ENCODE assay signal across 28 cellular contexts in the genomic region with DNA sequence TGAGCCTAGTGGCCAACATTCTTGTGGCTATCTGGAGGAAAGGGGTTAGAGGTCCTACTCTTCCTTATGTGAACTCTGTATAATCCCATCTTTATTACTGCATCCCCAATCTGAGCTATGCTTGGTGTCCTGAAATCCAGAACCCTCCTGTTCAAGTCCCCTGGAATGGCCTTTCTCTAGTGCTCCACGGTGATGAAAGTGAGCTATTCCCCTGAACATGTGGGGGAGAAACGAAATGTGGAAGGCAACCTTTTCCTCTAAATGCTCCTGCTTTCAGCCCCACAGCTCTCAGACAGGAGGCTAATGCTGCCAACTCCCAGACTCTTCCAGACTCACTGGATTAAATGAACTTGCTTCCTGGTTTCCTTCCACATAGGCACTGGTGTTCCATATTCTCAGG. TPM values are rescaled to one million over a fixed set of nuclear protein-coding genes. Genes with fewer than 3 reads are reported as not detected.
DNase-seq lines count a peak whose midpoint lies in the region; ATAC-seq, FAIRE-seq and TF ChIP-seq lines count a peak whose summit lies in the region.
"Had no signal": no experiment of that assay in that cellular context is flagged by ENCODE, and none has a peak within 500 bp of the region (broad histone marks: within the 10 kb centered on the region; RNA-seq: fewer than 3 reads in every experiment).

No MANE protein-coding gene starts in this region.

- no peak for TF ChIP-seq RAD21 in GM12878 (IDR thresholded peaks at IDR 0.05; ENCODE audit: insufficient read depth, low read depth, low read length)

- no peak for FAIRE-seq in GM12878 (lab: Jason Lieb, UNC)
- FAIRE-seq: TTC549 had no signal

- RAD21 ChIA-PET in GM12878 (lab: Charles Lee; ENCODE audit: unreplicated experiment), result interaction anchor here (0.6 kb wide), 1 partner anchor 430 kb away, joined by 3 read pairs; no protein-coding TSS in a partner anchor

- H3K79me2 ChIP-seq in H9 (ENCODE audit: insufficient read depth, low read length) (peaks cover 10% of the 10 kb centered on the region; the same call in 1 of the 2 replicates), GM12878 (ENCODE audit: control insufficient read depth, insufficient read depth, low read length) (peaks cover 32% of the 10 kb centered on the region)

- no peak overlapping the region for H4K8ac ChIP-seq in H9 (replicated peaks; ENCODE audit: insufficient read length, low read depth, low read length)

- H3K4me3 Mint-ChIP-seq in CD4-positive, CD25-positive, alpha-beta regulatory T cell, result peak overlapping the region in 2 of 4 donors; percentile 27 to 35
- H3K4me3 Mint-ChIP-seq in H9, result no peak overlapping the region; a peak in 1 of 5 replicates
- H3K4me3 Mint-ChIP-seq in nephron, result peak overlapping the region; percentile 11 to 67 (median 60)

- SMC1A ChIA-PET in GM12878 (lab: Charles Lee; ENCODE audit: uncharacterized antibody, unreplicated experiment), result interaction anchor here (1.3 kb wide), 1 partner anchor 124 kb away, joined by 3 read pairs; no protein-coding TSS in a partner anchor

- peaks cover 1% of the 10 kb centered on the region for H3K79me1 ChIP-seq in H9 (ENCODE audit: insufficient read depth, low read depth, low read length, poor library complexity, severe bottlenecking)

- no peak for ATAC-seq in CD4-positive, CD25-positive, alpha-beta regulatory T cell (ENCODE audit: low read depth in 2 of 2)
- no peak for ATAC-seq in GM12878
- ATAC-seq: activated CD4-positive, CD25-positive, alpha-beta regulatory T cell treated with anti-CD3 and anti-CD28 coated beads, Interleukin-2, amount 50 U/mL, for 24 hours; activated T-cell treated with anti-CD3 and anti-CD28 coated beads, Interleukin-2, amount 50 U/mL, for 72 hours; left lobe of liver had no signal

- TF ChIP-seq EP300 in GM12878 (IDR thresholded peaks at IDR 0.05; ENCODE audit: borderline replicate concordance in 1 of 2, control insufficient read depth in 1 of 2, low read depth in 2 of 2, low read length in 2 of 2), result no peak

- H4K20me1 ChIP-seq in H9 (ENCODE audit: control insufficient read depth, insufficient read depth, insufficient read length) (no peaks in the 10 kb centered on the region), GM12878 (ENCODE audit: control insufficient read depth, insufficient read depth) (no peaks in the 10 kb centered on the region; the same call in 1 of the 2 replicates)

- peak overlapping the region in 2 of 3 donors; percentile 5 to 92 for H3K27ac Mint-ChIP-seq in CD4-positive, CD25-positive, alpha-beta regulatory T cell
- H3K27ac Mint-ChIP-seq in H9 (peak overlapping the region in 2 of 3 experiments; percentile 65 to 76; a peak in 3 of 7 replicates), nephron (peak overlapping the region in 1 of 3 experiments; percentile 19)
- H3K27ac Mint-ChIP-seq: activated T-cell treated with anti-CD3 and anti-CD28 coated beads, Interleukin-2, amount 50 U/mL, for 72 hours; HFFc6 had no signal

- H3K36me3 ChIP-seq in CD4-positive, CD25-positive, alpha-beta regulatory T cell (ENCODE audit: control insufficient read depth, insufficient read depth, low read length), result no peaks in the 10 kb centered on the region
- H3K36me3 ChIP-seq in GM12878 (ENCODE audit: control insufficient read depth in 2 of 2, insufficient read depth in 2 of 2, low read length in 1 of 2), result peaks cover 3% of the 10 kb centered on the region in 2 experiments; a peak in 2 of 4 replicates
- H3K36me3 ChIP-seq: adrenal gland, breast epithelium, colonic mucosa had no signal

- no peak overlapping the region for H4K91ac ChIP-seq in H9 (ENCODE audit: insufficient read length, low read depth, low read length)

- no peak overlapping the region for H3K18ac ChIP-seq in H9 (ENCODE audit: insufficient read length, low read depth, low read length)

- TF ChIP-seq POLR2A in GM12878 (IDR thresholded peaks at IDR 0.05; ENCODE audit: low read depth, low read length), result no peak

- H4K5ac ChIP-seq in H9 (ENCODE audit: insufficient read length, low read depth, low read length), result no peak overlapping the region

- no peak overlapping the region for H3T11ph ChIP-seq in H9 (ENCODE audit: low read length)

- no peaks in the 10 kb centered on the region for H3K27me3 Mint-ChIP-seq in CD4-positive, CD25-positive, alpha-beta regulatory T cell
- no peaks in the 10 kb centered on the region for H3K27me3 Mint-ChIP-seq in H9 (ENCODE audit: low read depth)
- no peaks in the 10 kb centered on the region for H3K27me3 Mint-ChIP-seq in nephron (ENCODE audit: low read depth)

- no peak overlapping the region for H3K4me3 ChIP-seq in CD4-positive, CD25-positive, alpha-beta regulatory T cell (ENCODE audit: low read depth, low read length)
- H3K4me3 ChIP-seq in GM12878, result no peak overlapping the region
- H3K4me3 ChIP-seq: adrenal gland; BLaER1 treated with 17β-estradiol and CSF1 and Interleukin-3, amounts not matched to agents 10 nM and 100 nM; breast epithelium; colonic mucosa; SJSA1; tibial nerve had no signal

- CTCF ChIA-PET in GM12878 (lab: Yijun Ruan, JAX), result interaction anchor here (1.2 kb wide), 1 partner anchor 16 kb away, joined by 3 read pairs; no protein-coding TSS in a partner anchor

- intact Hi-C loops in GM12878 (cut with micrococcal nuclease; ENCODE audit: unreplicated experiment), result no loop called here

- BruUV-seq in GM12878 (replicated peaks; lab: Mats Ljungman, UMichigan), result TSS peak; percentile 48

- DNase-seq in CD4-positive, CD25-positive, alpha-beta regulatory T cell, result no peak
- no peak for DNase-seq in H9
- no peak for DNase-seq in GM12878 (ENCODE audit: low read depth, low spot score)
- no peak for DNase-seq in MV-4-11 (lab: John Stamatoyannopoulos, UW)
- DNase-seq in NOMO-1 treated with DMSO at 0.1 percent for 48 hours (lab: John Stamatoyannopoulos, UW; ENCODE audit: unreplicated experiment), result no peak
- DNase-seq in NCI-H1105 treated with DMSO at 0.1 percent for 48 hours (lab: John Stamatoyannopoulos, UW), result no peak
- DNase-seq: activated CD4-positive, alpha-beta T cell treated with anti-CD3 and anti-CD28 coated beads, Interleukin-2, amount 50 U/mL, for 4 hours; activated naive CD4-positive, alpha-beta T cell treated with Interleukin-2 at 50 U/mL for 16 hours; activated T-cell treated with anti-CD3 and anti-CD28 coated beads, Interleukin-2, amount 50 U/mL, for 72 hours; adrenal gland; colonic mucosa; DMS79 treated with DMSO at 0.1 percent for 48 hours; effector CD4-positive, alpha-beta T cell; GF-D8; glutamatergic neuron; HFFc6; NCI-H446 treated with DMSO at 0.1 percent for 48 hours; NCI-H82; stimulated activated CD4-positive, alpha-beta T cell treated with anti-CD3 and anti-CD28 coated beads, Interleukin-15, amount 100 ng/mL, for 24 hours; stimulated activated CD4-positive, alpha-beta T cell treated with anti-CD3 and anti-CD28 coated beads, Interleukin-4, amount 100 ng/mL, for 4 hours had no signal

- H2BK15ac ChIP-seq in H9 (ENCODE audit: low read depth, low read length), result no peak overlapping the region

- H3K27ac ChIP-seq in CD4-positive, CD25-positive, alpha-beta regulatory T cell (ENCODE audit: insufficient read depth, low read length, poor library complexity, severe bottlenecking), result no peak overlapping the region
- H3K27ac ChIP-seq in H9 (ENCODE audit: insufficient read length, low read depth, low read length) (no peak overlapping the region), GM12878 (ENCODE audit: control insufficient read depth, insufficient read depth) (no peak overlapping the region)
- H3K27ac ChIP-seq: adrenal gland; BLaER1 treated with 17β-estradiol and CSF1 and Interleukin-3, amounts not matched to agents 10 nM and 100 nM; breast epithelium; colonic mucosa; SJSA1; tibial nerve had no signal

- H3K27me3 ChIP-seq in CD4-positive, CD25-positive, alpha-beta regulatory T cell (ENCODE audit: control insufficient read depth, insufficient read depth, low read length), result no peaks in the 10 kb centered on the region
- H3K27me3 ChIP-seq in H9 (ENCODE audit: insufficient read depth, low read length), result peaks cover 3% of the 10 kb centered on the region; the same call in 1 of the 2 replicates
- H3K27me3 ChIP-seq in GM12878 (replicated peaks in 1 of 2; ENCODE audit: control insufficient read depth in 2 of 2, insufficient read depth in 2 of 2, low read length in 1 of 2), result no peaks in the 10 kb centered on the region
- H3K27me3 ChIP-seq: adrenal gland; BLaER1 treated with 17β-estradiol and CSF1 and Interleukin-3, amounts not matched to agents 10 nM and 100 nM; breast epithelium; colonic mucosa; SJSA1; tibial nerve had no signal

- H3K9me3 ChIP-seq in CD4-positive, CD25-positive, alpha-beta regulatory T cell (ENCODE audit: control insufficient read depth in 2 of 2, low read length in 2 of 2), result peaks cover 0 to 5% of the 10 kb centered on the region in 2 experiments
- peaks cover 4% of the 10 kb centered on the region for H3K9me3 ChIP-seq in H9 (ENCODE audit: control insufficient read depth, low read depth, low read length)
- H3K9me3 ChIP-seq in GM12878 (replicated peaks; ENCODE audit: control insufficient read depth, insufficient read depth, low read length), result no peaks in the 10 kb centered on the region
- H3K9me3 ChIP-seq: adrenal gland; BLaER1 treated with 17β-estradiol and CSF1 and Interleukin-3, amounts not matched to agents 10 nM and 100 nM; breast epithelium; colonic mucosa; SJSA1; tibial nerve had no signal

- H3K36me3 Mint-ChIP-seq in CD4-positive, CD25-positive, alpha-beta regulatory T cell, result no peaks in the 10 kb centered on the region
- H3K36me3 Mint-ChIP-seq in H9 (ENCODE audit: insufficient read depth in 1 of 3, low read depth in 3 of 3) (peaks cover 1 to 34% (median 26%) of the 10 kb centered on the region in 3 experiments; a peak in 5 of 7 replicates), nephron (ENCODE audit: low read depth) (peaks cover 27% of the 10 kb centered on the region)

- POLR2A ChIA-PET in GM12878 (lab: Charles Lee), result interaction anchor here (0.6 kb wide), 1 partner anchor 292 kb away, joined by 3 read pairs; no protein-coding TSS in a partner anchor

- peaks cover 0 to 17% (median 2%) of the 10 kb centered on the region in 7 donors for H3K9me3 Mint-ChIP-seq in CD4-positive, CD25-positive, alpha-beta regulatory T cell
- H3K9me3 Mint-ChIP-seq in H9 (peaks cover 0 to 12% of the 10 kb centered on the region in 2 experiments; a peak in 2 of 5 replicates), nephron (no peaks in the 10 kb centered on the region)
- H3K9me3 Mint-ChIP-seq: HFFc6 had no signal

- H2BK12ac ChIP-seq in H9 (ENCODE audit: insufficient read length, low read depth, low read length), result no peak overlapping the region

- no peak overlapping the region for H3K14ac ChIP-seq in H9 (ENCODE audit: insufficient read depth, low read length)

- no peak overlapping the region for H2AK5ac ChIP-seq in H9 (ENCODE audit: insufficient read length, low read length)

- no peak overlapping the region for H2BK20ac ChIP-seq in H9 (ENCODE audit: low read depth, low read length, poor library complexity, severe bottlenecking)

- H3K4me2 ChIP-seq in H9 (ENCODE audit: insufficient read depth, insufficient read length, low read length) (no peak overlapping the region), GM12878 (ENCODE audit: control insufficient read depth, insufficient read depth) (no peak overlapping the region)

- no peak overlapping the region for H2BK5ac ChIP-seq in H9 (ENCODE audit: insufficient read length, low read length)

- H3K9ac ChIP-seq in H9 (ENCODE audit: extremely low read depth, insufficient read length, low read length) (no peak overlapping the region), GM12878 (ENCODE audit: control insufficient read depth, insufficient read depth, low read length) (no peak overlapping the region)

- no peak overlapping the region for H3K4ac ChIP-seq in H9 (ENCODE audit: low read depth, low read length)

- H2BK120ac ChIP-seq in H9 (ENCODE audit: low read depth, low read length, poor library complexity, severe bottlenecking), result no peak overlapping the region

- H2AFZ ChIP-seq in H9 (ENCODE audit: low read length) (no peak overlapping the region), GM12878 (ENCODE audit: control insufficient read depth, low read depth, low read length) (no peak overlapping the region)

- H3K4me1 Mint-ChIP-seq in CD4-positive, CD25-positive, alpha-beta regulatory T cell, result peaks cover 5 to 21% (median 10%) of the 10 kb centered on the region in 4 donors
- H3K4me1 Mint-ChIP-seq in H9 (peaks cover 9 to 20% of the 10 kb centered on the region in 2 experiments), nephron (peaks cover 16% of the 10 kb centered on the region)

- H3K56ac ChIP-seq in H9 (ENCODE audit: insufficient read length, low read depth, low read length), result no peak overlapping the region

- in situ Hi-C loops in GM12878 (cut with MboI), result no loop called here

- whole genome bisulfite sequencing in H9 (ENCODE audit: extremely low coverage, insufficient read length, low lambda C conversion rate), result no CpG with 5 or more reads among the region's 2 CpGs
- 100% methylated on average over 2 of the region's 2 CpGs for WGBS in GM12878 (ENCODE audit: insufficient coverage, insufficient replicate concordance, low lambda C conversion rate, missing lambda C conversion rate)

- H3K23ac ChIP-seq in H9 (ENCODE audit: insufficient read length, low read depth, low read length), result no peak overlapping the region

- TF ChIP-seq CTCF in H9 (conservative IDR thresholded peaks at IDR 0.05), result no peak
- TF ChIP-seq CTCF in GM12878 (IDR thresholded peaks at IDR 0.05 in 2 of 3, conservative IDR thresholded peaks at IDR 0.05 in 1 of 3; ENCODE audit: control insufficient read depth in 2 of 3, extremely low read depth in 1 of 3, insufficient read depth in 1 of 3, low read depth in 3 of 3, low read length in 3 of 3), result no peak
- no peak for TF ChIP-seq CTCF in nephron (IDR thresholded peaks at IDR 0.05; ENCODE audit: unreplicated experiment in 3 of 3)

- H3K4me1 ChIP-seq in CD4-positive, CD25-positive, alpha-beta regulatory T cell (ENCODE audit: control insufficient read depth, insufficient read depth, low read length, poor library complexity, severe bottlenecking), result peaks cover 22% of the 10 kb centered on the region
- H3K4me1 ChIP-seq in H9 (ENCODE audit: insufficient read depth, low read length), result no peaks in the 10 kb centered on the region
- no peaks in the 10 kb centered on the region; the same call in 1 of the 2 replicates for H3K4me1 ChIP-seq in GM12878 (ENCODE audit: control insufficient read depth, insufficient read depth, low read length)
- H3K4me1 ChIP-seq: colonic mucosa had no signal

- H3K23me2 ChIP-seq in H9 (ENCODE audit: insufficient read length, low read depth, low read length, poor library complexity, severe bottlenecking), result peaks cover 10% of the 10 kb centered on the region

RNA-seq across cellular contexts. Expression of a gene that starts 2.5 kb away (rescaled TPM):
- total RNA-seq in CD4-positive, CD25-positive, alpha-beta regulatory T cell, result 25.3 TPM
- polyA plus RNA-seq in CD4-positive, CD25-positive, alpha-beta regulatory T cell, result 10 to 100 TPM; 17.5 to 19.6 (median 19.3) TPM
- total RNA-seq in H9 (2021) (112 and 118 TPM in 2 replicates), GM12878 (2014; rRNA removed) (71.2 and 81.8 TPM in 2 replicates), GM12878 (2014; rRNA removed; fragmentation: Illumina TruSeq; extraction: Trizol) (47.6 and 55.7 TPM in 2 replicates), GM12878 (2021) (79.7 and 90.9 TPM in 2 replicates)
- total RNA-seq in GM12878 (2013; cell fraction: nucleolus; rRNA removed), result 11.7 and 13.8 TPM in 2 replicates
- polyA plus RNA-seq in GM12878 (2011; ENCODE audit: low read depth), result 13.7 TPM
- polyA plus RNA-seq in GM12878 (2011; rRNA removed) (16.2 and 27.7 TPM in 2 replicates), GM12878 (2014; fragmentation: Illumina TruSeq; extraction: Trizol) (16.5 and 44.3 TPM in 2 replicates), GM12878 (2014; fragmentation: Nextera tagmentation; extraction: Ambion mirVana) (10 to 100 TPM in 1 of 2 experiments, 1 to 10 TPM in 1; 9.6 to 16.4 TPM), GM12878 (2014; rRNA removed) (66.9 and 68.4 TPM in 2 replicates), GM12878 (2016; fragmentation: Nextera tagmentation; extraction: Ambion mirVana) (10 to 100 TPM in 1 of 2 experiments, 1 to 10 TPM in 1; 8.2 to 46.3 TPM)
- polyA plus RNA-seq in GM12878 (2011; cell fraction: cytosol; rRNA removed), result 37.0 and 60.9 TPM in 2 replicates
- polyA plus RNA-seq in GM12878 (2011; cell fraction: nucleus; rRNA removed), result 21.7 and 34.5 TPM in 2 replicates
- 23.3 and 33.4 TPM in 2 replicates for polyA plus RNA-seq in GM12878 (2012)
- polyA minus RNA-seq in GM12878 (2011; rRNA and poly(A)+ RNA removed), result 44.8 and 87.5 TPM in 2 replicates
- 35.5 and 42.9 TPM in 2 replicates for polyA minus RNA-seq in GM12878 (2011; cell fraction: cytosol; rRNA and poly(A)+ RNA removed)
- 12.3 and 23.3 TPM in 2 replicates for polyA minus RNA-seq in GM12878 (2011; cell fraction: nucleus; rRNA and poly(A)+ RNA removed)

RNA-seq across cellular contexts. Expression of a gene that starts 20.8 kb away (rescaled TPM):
- 3.5 TPM for total RNA-seq in CD4-positive, CD25-positive, alpha-beta regulatory T cell
- polyA plus RNA-seq in CD4-positive, CD25-positive, alpha-beta regulatory T cell, result 10 to 100 TPM; 12.6 to 20.3 (median 16.3) TPM
- total RNA-seq in H9 (2021) (17.7 and 17.8 TPM in 2 replicates), GM12878 (2014; rRNA removed) (61.5 and 65.0 TPM in 2 replicates), GM12878 (2014; rRNA removed; fragmentation: Illumina TruSeq; extraction: Trizol) (37.6 and 38.1 TPM in 2 replicates), GM12878 (2021) (40.9 and 41.5 TPM in 2 replicates)
- 4.5 and 6.7 TPM in 2 replicates for total RNA-seq in GM12878 (2013; cell fraction: nucleolus; rRNA removed)
- 9.8 TPM for polyA plus RNA-seq in GM12878 (2011; ENCODE audit: low read depth)
- polyA plus RNA-seq in GM12878 (2011; rRNA removed) (31.6 and 36.4 TPM in 2 replicates), GM12878 (2014; fragmentation: Illumina TruSeq; extraction: Trizol) (18.4 and 42.6 TPM in 2 replicates), GM12878 (2014; fragmentation: Nextera tagmentation; extraction: Ambion mirVana) (10 to 100 TPM in 1 of 2 experiments, 1 to 10 TPM in 1; 4.0 to 10.3 TPM), GM12878 (2014; rRNA removed) (68.5 and 73.6 TPM in 2 replicates), GM12878 (2016; fragmentation: Nextera tagmentation; extraction: Ambion mirVana) (10 to 100 TPM; 66.7 to 97.8 TPM)
- 46.6 and 57.4 TPM in 2 replicates for polyA plus RNA-seq in GM12878 (2011; cell fraction: cytosol; rRNA removed)
- polyA plus RNA-seq in GM12878 (2011; cell fraction: nucleus; rRNA removed), result 25.1 and 30.4 TPM in 2 replicates
- polyA plus RNA-seq in GM12878 (2012), result 29.3 and 31.8 TPM in 2 replicates
- polyA minus RNA-seq in GM12878 (2011; rRNA and poly(A)+ RNA removed), result 11.2 and 15.8 TPM in 2 replicates
- polyA minus RNA-seq in GM12878 (2011; cell fraction: cytosol; rRNA and poly(A)+ RNA removed), result 9.6 and 11.4 TPM in 2 replicates
- polyA minus RNA-seq in GM12878 (2011; cell fraction: nucleus; rRNA and poly(A)+ RNA removed), result 4.0 and 8.3 TPM in 2 replicates

RNA-seq across cellular contexts. Expression of a gene that starts 21.0 kb away (rescaled TPM):
- 51.1 TPM for total RNA-seq in CD4-positive, CD25-positive, alpha-beta regulatory T cell
- 1 to 10 TPM; 2.4 to 4.1 (median 3.3) TPM for polyA plus RNA-seq in CD4-positive, CD25-positive, alpha-beta regulatory T cell
- total RNA-seq in H9 (2021), result 131 and 147 TPM in 2 replicates
- 207 and 245 TPM in 2 replicates for total RNA-seq in GM12878 (2013; cell fraction: nucleolus; rRNA removed)
- total RNA-seq in GM12878 (2014; rRNA removed), result 56.1 and 69.6 TPM in 2 replicates
- 24.8 and 26.7 TPM in 2 replicates for total RNA-seq in GM12878 (2014; rRNA removed; fragmentation: Illumina TruSeq; extraction: Trizol)
- total RNA-seq in GM12878 (2021), result 86.8 and 103 TPM in 2 replicates
- 26.2 TPM for polyA plus RNA-seq in GM12878 (2011; ENCODE audit: low read depth)
- polyA plus RNA-seq in GM12878 (2011; rRNA removed), result 21.4 and 43.6 TPM in 2 replicates
- 34.1 and 49.3 TPM in 2 replicates for polyA plus RNA-seq in GM12878 (2011; cell fraction: cytosol; rRNA removed)
- 389 and 485 TPM in 2 replicates for polyA plus RNA-seq in GM12878 (2011; cell fraction: nucleus; rRNA removed)
- polyA plus RNA-seq in GM12878 (2012), result 40.1 and 40.7 TPM in 2 replicates
- polyA plus RNA-seq in GM12878 (2014; fragmentation: Illumina TruSeq; extraction: Trizol), result 29.8 and 50.0 TPM in 2 replicates
- 1 to 10 TPM; 2.3 to 3.5 TPM for polyA plus RNA-seq in GM12878 (2014; fragmentation: Nextera tagmentation; extraction: Ambion mirVana)
- 84.2 and 91.5 TPM in 2 replicates for polyA plus RNA-seq in GM12878 (2014; rRNA removed)
- polyA plus RNA-seq in GM12878 (2016; fragmentation: Nextera tagmentation; extraction: Ambion mirVana), result 10 to 100 TPM; 28.7 to 30.6 TPM
- 94.9 and 113 TPM in 2 replicates for polyA minus RNA-seq in GM12878 (2011; rRNA and poly(A)+ RNA removed)
- polyA minus RNA-seq in GM12878 (2011; cell fraction: cytosol; rRNA and poly(A)+ RNA removed), result 56.0 and 75.9 TPM in 2 replicates
- polyA minus RNA-seq in GM12878 (2011; cell fraction: nucleus; rRNA and poly(A)+ RNA removed), result 192 and 321 TPM in 2 replicates

RNA-seq across cellular contexts. Expression of a gene that starts 53.5 kb away (rescaled TPM):
- total RNA-seq in CD4-positive, CD25-positive, alpha-beta regulatory T cell, result 91.6 TPM
- polyA plus RNA-seq in CD4-positive, CD25-positive, alpha-beta regulatory T cell, result 10 to 100 TPM; 20.5 to 25.9 (median 25.3) TPM
- total RNA-seq in H9 (2021) (73.9 and 80.3 TPM in 2 replicates), GM12878 (2014; rRNA removed) (53.6 and 57.3 TPM in 2 replicates), GM12878 (2014; rRNA removed; fragmentation: Illumina TruSeq; extraction: Trizol) (47.5 and 52.6 TPM in 2 replicates), GM12878 (2021) (63.5 and 65.9 TPM in 2 replicates)
- total RNA-seq in GM12878 (2013; cell fraction: nucleolus; rRNA removed), result 213 and 227 TPM in 2 replicates
- 31.3 TPM for polyA plus RNA-seq in GM12878 (2011; ENCODE audit: low read depth)
- polyA plus RNA-seq in GM12878 (2011; rRNA removed) (58.3 and 89.4 TPM in 2 replicates), GM12878 (2014; fragmentation: Illumina TruSeq; extraction: Trizol) (47.7 and 53.3 TPM in 2 replicates), GM12878 (2014; fragmentation: Nextera tagmentation; extraction: Ambion mirVana) (1 to 10 TPM; 4.3 to 6.7 TPM), GM12878 (2014; rRNA removed) (65.5 and 69.0 TPM in 2 replicates), GM12878 (2016; fragmentation: Nextera tagmentation; extraction: Ambion mirVana) (10 to 100 TPM; 28.2 to 41.7 TPM)
- polyA plus RNA-seq in GM12878 (2011; cell fraction: cytosol; rRNA removed), result 81.6 and 106 TPM in 2 replicates
- polyA plus RNA-seq in GM12878 (2011; cell fraction: nucleus; rRNA removed), result 296 and 304 TPM in 2 replicates
- 45.3 and 47.1 TPM in 2 replicates for polyA plus RNA-seq in GM12878 (2012)
- 158 and 234 TPM in 2 replicates for polyA minus RNA-seq in GM12878 (2011; rRNA and poly(A)+ RNA removed)
- 35.5 and 49.6 TPM in 2 replicates for polyA minus RNA-seq in GM12878 (2011; cell fraction: cytosol; rRNA and poly(A)+ RNA removed)
- polyA minus RNA-seq in GM12878 (2011; cell fraction: nucleus; rRNA and poly(A)+ RNA removed), result 102 and 170 TPM in 2 replicates

Comparison
In these comparisons a context has a peak if more than half of its experiments do, and no peak if none do; other contexts are left out.
1. H3K4me3 Mint-ChIP-seq: peak in nephron (3 of 3); none in H9 (0 of 2).